ENCODE assay signal across 35 cellular contexts in the genomic region with DNA sequence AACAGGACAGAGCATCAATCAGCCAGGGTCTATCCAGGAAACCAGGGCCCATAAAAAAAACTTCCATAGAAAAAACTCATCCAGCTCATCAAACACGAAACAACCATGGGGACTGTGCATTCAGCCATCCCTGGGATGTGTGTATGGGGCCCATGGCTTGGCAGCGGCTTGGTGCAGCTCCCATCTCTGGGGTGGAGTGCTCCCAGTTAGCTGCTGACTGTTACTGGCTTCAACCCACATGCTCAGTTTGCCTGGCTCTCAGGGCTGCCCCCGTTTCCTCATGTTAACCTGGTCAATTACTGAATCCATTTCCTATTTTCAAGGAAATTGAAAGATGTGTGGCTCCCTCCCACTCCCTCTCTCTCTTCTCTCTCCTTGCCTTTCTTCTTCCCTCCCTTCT. TPM values are rescaled to one million over a fixed set of nuclear protein-coding genes. Genes with fewer than 3 reads are reported as not detected.
"Had no signal": no experiment of that assay in that cellular context is flagged by ENCODE, and none has a peak within 500 bp of the region (broad histone marks: within the 10 kb centered on the region; RNA-seq: fewer than 3 reads in every experiment).

No MANE protein-coding gene starts in this region.

- H3K36me3 Mint-ChIP-seq: activated CD4-positive, alpha-beta memory T cell treated with anti-CD3 and anti-CD28 coated beads for 36 hours; activated naive CD8-positive, alpha-beta T cell; brain had no signal

- H3K4me3 ChIP-seq: ascending aorta, breast epithelium, cardiac muscle cell, colonic mucosa, dorsolateral prefrontal cortex, esophagus squamous epithelium, gastroesophageal sphincter, heart right ventricle had no signal

- ATAC-seq: activated CD4-positive, alpha-beta T cell treated with anti-CD3 and anti-CD28 coated beads for 36 hours; activated CD8-positive, alpha-beta T cell treated with anti-CD3 and anti-CD28 coated beads, Interleukin-2, amount 10 ng/mL, durations not matched to agents 7 days and 5 days; activated T-cell treated with anti-CD3 and anti-CD28 coated beads, Interleukin-2, amount 50 U/mL, for 4 hours; activated T-helper 17 cell treated with anti-CD3 and anti-CD28 coated beads, Interleukin-2, amount 50 U/mL, for 72 hours; effector memory CD8-positive, alpha-beta T cell; gastroesophageal sphincter; heart right ventricle; T-helper 17 cell had no signal

- H3K27ac ChIP-seq: ascending aorta, breast epithelium, cardiac muscle cell, colonic mucosa, dorsolateral prefrontal cortex, epithelial cell of prostate, esophagus squamous epithelium, gastroesophageal sphincter, heart right ventricle had no signal

- H3K27me3 Mint-ChIP-seq: brain had no signal

- H3K4me1 ChIP-seq: ascending aorta, breast epithelium, colonic mucosa, esophagus squamous epithelium, gastroesophageal sphincter, heart right ventricle had no signal

- DNase-seq: activated CD4-positive, alpha-beta memory T cell treated with anti-CD3 and anti-CD28 coated beads for 36 hours; activated CD4-positive, alpha-beta T cell treated with anti-CD3 and anti-CD28 coated beads for 36 hours; activated CD4-positive, alpha-beta T cell treated with anti-CD3 and anti-CD28 coated beads, Interleukin-2, amount 10 ng/mL, durations not matched to agents 24 days and 14 days; activated CD4-positive, CD25-positive, alpha-beta regulatory T cell; activated CD4-positive, CD25-positive, alpha-beta regulatory T cell treated with anti-CD3 and anti-CD28 coated beads, Interleukin-2, amount 50 U/mL, for 72 hours; activated CD8-positive, alpha-beta T cell treated with anti-CD3 and anti-CD28 coated beads, Interleukin-2, amount 10 ng/mL, durations not matched to agents 7 days and 5 days; activated effector memory CD4-positive, alpha-beta T cell treated with Interleukin-2 at 50 U/mL for 16 hours; activated gamma-delta T cell treated with Interleukin-2 at 50 U/mL for 16 hours; activated naive CD4-positive, alpha-beta T cell treated with anti-CD3 and anti-CD28 coated beads, Interleukin-2, amount 50 U/mL, for 16 hours; activated naive CD4-positive, alpha-beta T cell treated with Interleukin-2 at 50 U/mL for 16 hours; activated T-cell treated with anti-CD3 and anti-CD28 coated beads, Interleukin-2, amount 50 U/mL, for 4 hours; central memory CD4-positive, alpha-beta T cell; cerebellar nuclear complex; colonic mucosa; dorsolateral prefrontal cortex; effector CD4-positive, alpha-beta T cell; effector memory CD8-positive, alpha-beta T cell; esophagus squamous epithelium; foreskin melanocyte; heart right ventricle; T-helper 1 cell; T-helper 17 cell; T1000 had no signal

- H3K36me3 ChIP-seq: ascending aorta, breast epithelium, cardiac muscle cell, colonic mucosa, esophagus squamous epithelium, gastroesophageal sphincter, heart right ventricle had no signal

- H3K9me3 ChIP-seq: ascending aorta, breast epithelium, colonic mucosa, esophagus squamous epithelium, gastroesophageal sphincter, heart right ventricle had no signal

- H3K9me3 Mint-ChIP-seq: activated CD4-positive, alpha-beta memory T cell treated with anti-CD3 and anti-CD28 coated beads for 36 hours; activated CD4-positive, alpha-beta T cell treated with anti-CD3 and anti-CD28 coated beads, Interleukin-2, amount 10 ng/mL, durations not matched to agents 24 days and 14 days; activated T-cell treated with anti-CD3 and anti-CD28 coated beads, Interleukin-2, amount 50 U/mL, for 4 hours; activated T-helper 17 cell treated with anti-CD3 and anti-CD28 coated beads, Interleukin-2, amount 50 U/mL, for 72 hours; dendritic cell treated with granulocyte-macrophage colony-stimulating factor and Interleukin-4, amounts not matched to agents 40 ng/mL and 50 ng/mL, for 4 days; effector memory CD8-positive, alpha-beta T cell; T-helper 2 cell treated with Interferon-gamma antibody and Interleukin-4, amounts not matched to agents 5 μg/mL and 100 μg/mL, for 36 hours had no signal

- H3K4me3 Mint-ChIP-seq: activated CD4-positive, alpha-beta memory T cell treated with anti-CD3 and anti-CD28 coated beads for 36 hours; activated CD4-positive, alpha-beta T cell treated with anti-CD3 and anti-CD28 coated beads for 36 hours; activated CD4-positive, alpha-beta T cell treated with anti-CD3 and anti-CD28 coated beads, Interleukin-2, amount 10 ng/mL, durations not matched to agents 24 days and 14 days; activated CD8-positive, alpha-beta T cell treated with anti-CD3 and anti-CD28 coated beads, Interleukin-2, amount 10 ng/mL, durations not matched to agents 7 days and 5 days; activated naive CD8-positive, alpha-beta T cell; activated T-cell treated with anti-CD3 and anti-CD28 coated beads, Interleukin-2, amount 50 U/mL, for 4 hours; activated T-helper 17 cell treated with anti-CD3 and anti-CD28 coated beads, Interleukin-2, amount 50 U/mL, for 72 hours; dendritic cell treated with granulocyte-macrophage colony-stimulating factor and Interleukin-4, amounts not matched to agents 40 ng/mL and 50 ng/mL, for 4 days; effector memory CD8-positive, alpha-beta T cell; T-helper 17 cell; T-helper 2 cell treated with Interferon-gamma antibody and Interleukin-4, amounts not matched to agents 5 μg/mL and 100 μg/mL, for 36 hours had no signal

- H3K4me1 Mint-ChIP-seq: activated CD4-positive, alpha-beta T cell treated with anti-CD3 and anti-CD28 coated beads for 36 hours; activated CD4-positive, alpha-beta T cell treated with anti-CD3 and anti-CD28 coated beads, Interleukin-2, amount 10 ng/mL, durations not matched to agents 24 days and 14 days; activated T-helper 17 cell treated with anti-CD3 and anti-CD28 coated beads, Interleukin-2, amount 50 U/mL, for 72 hours; brain had no signal

- H3K27me3 ChIP-seq: ascending aorta, breast epithelium, colonic mucosa had no signal

- H3K27ac Mint-ChIP-seq: activated CD4-positive, alpha-beta memory T cell treated with anti-CD3 and anti-CD28 coated beads for 36 hours; activated CD4-positive, alpha-beta T cell treated with anti-CD3 and anti-CD28 coated beads for 36 hours; activated CD4-positive, alpha-beta T cell treated with anti-CD3 and anti-CD28 coated beads, Interleukin-2, amount 10 ng/mL, durations not matched to agents 24 days and 14 days; activated CD8-positive, alpha-beta T cell treated with anti-CD3 and anti-CD28 coated beads, Interleukin-2, amount 10 ng/mL, durations not matched to agents 7 days and 5 days; activated naive CD8-positive, alpha-beta T cell; activated T-helper 17 cell treated with anti-CD3 and anti-CD28 coated beads, Interleukin-2, amount 50 U/mL, for 72 hours; dendritic cell treated with granulocyte-macrophage colony-stimulating factor and Interleukin-4, amounts not matched to agents 40 ng/mL and 50 ng/mL, for 4 days; effector memory CD8-positive, alpha-beta T cell; T-helper 17 cell; T-helper 2 cell treated with Interferon-gamma antibody and Interleukin-4, amounts not matched to agents 5 μg/mL and 100 μg/mL, for 36 hours had no signal

RNA-seq across cellular contexts. Expression of gene STUM, which starts 37.3 kb away (rescaled TPM):
- total RNA-seq: activated CD4-positive, alpha-beta memory T cell treated with anti-CD3 and anti-CD28 coated beads for 36 hours; activated CD4-positive, alpha-beta T cell treated with anti-CD3 and anti-CD28 coated beads for 36 hours; activated CD4-positive, alpha-beta T cell treated with anti-CD3 and anti-CD28 coated beads, Interleukin-2, amount 10 ng/mL, durations not matched to agents 24 days and 14 days; activated CD8-positive, alpha-beta T cell treated with anti-CD3 and anti-CD28 coated beads, Interleukin-2, amount 10 ng/mL, durations not matched to agents 7 days and 5 days; activated T-cell treated with anti-CD3 and anti-CD28 coated beads, Interleukin-2, amount 50 U/mL, for 4 hours; activated T-helper 17 cell treated with anti-CD3 and anti-CD28 coated beads, Interleukin-2, amount 50 U/mL, for 72 hours; endothelial cell of umbilical vein; fibroblast of lung; T-helper 17 cell had no signal
- polyA plus RNA-seq: endothelial cell of umbilical vein had no signal
